In the genomic region with DNA sequence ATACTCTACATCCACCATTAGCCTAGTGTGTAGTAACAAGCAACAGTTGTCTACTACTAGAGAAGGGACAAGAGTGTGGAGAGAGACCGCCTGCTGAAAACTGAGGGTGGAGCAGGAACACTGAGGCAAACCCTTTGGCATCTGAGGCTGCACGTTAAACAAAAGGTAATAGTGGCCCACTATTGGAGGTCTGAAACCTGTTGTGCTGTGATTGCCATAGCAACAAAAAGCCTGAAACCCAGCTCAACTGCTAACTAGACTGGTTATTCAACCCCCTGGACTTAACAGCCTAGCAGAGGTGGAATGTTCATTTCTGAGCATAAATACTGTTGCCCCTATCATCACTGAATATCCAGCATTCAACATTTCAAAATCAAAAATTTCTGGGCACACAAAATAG, we compare ENCODE assay signal across 21 cellular contexts. TPM values are rescaled to one million over a fixed set of nuclear protein-coding genes. Genes with fewer than 3 reads are reported as not detected.
A peak's percentile ranks its signal among the peaks of the same experiment; 100 is the strongest.
DNase-seq lines count a peak whose midpoint lies in the region; ATAC-seq and TF ChIP-seq lines count a peak whose summit lies in the region.
"Had no signal": no experiment of that assay in that cellular context is flagged by ENCODE, and none has a peak within 500 bp of the region (broad histone marks: within the 10 kb centered on the region; RNA-seq: fewer than 3 reads in every experiment).

No MANE protein-coding gene starts in this region.

- peak overlapping the region; percentile 4 for H3K4me3 Mint-ChIP-seq in type B pancreatic cell
- H3K4me3 Mint-ChIP-seq: CD8-positive, alpha-beta T cell; T-cell had no signal

- H3K27me3 Mint-ChIP-seq in type B pancreatic cell = no peaks in the 10 kb centered on the region

- no peak overlapping the region for H3K9ac ChIP-seq in NT2/D1 (ENCODE audit: insufficient read length, low read depth)
- H3K9ac ChIP-seq: BLaER1 treated with 17β-estradiol and CSF1 and Interleukin-3, amounts not matched to agents 10 nM and 100 nM had no signal

- H3K36me3 ChIP-seq in NT2/D1 (ENCODE audit: insufficient read depth, insufficient read length, low read length) = no peaks in the 10 kb centered on the region
- H3K36me3 ChIP-seq: BLaER1 treated with 17β-estradiol and CSF1 and Interleukin-3, amounts not matched to agents 10 nM and 100 nM; HAP-1; Peyer's patch had no signal

- DNase-seq in NCI-H1417 (lab: John Stamatoyannopoulos, UW) (peak in 2 of 3 experiments; percentile 9 to 18), NCI-H1417 treated with DMSO at 0.1 percent for 48 hours (lab: John Stamatoyannopoulos, UW) (no peak), NT2/D1 (ENCODE audit: low read depth, low spot score) (peak; percentile 2), islet precursor cell (peak; percentile 73), type B pancreatic cell (ENCODE audit: extremely low spot score, unreplicated experiment) (no peak), NCI-H128 (lab: John Stamatoyannopoulos, UW; ENCODE audit: unreplicated experiment) (no peak)
- DNase-seq: ACHN; CD8-positive, alpha-beta T cell; DMS153; KG1; NCI-H1092 treated with DMSO at 0.1 percent for 48 hours; NCI-H1694; NCI-H2081; NCI-H774; NK-92 treated with Interleukin-12 subunit alpha and Interleukin-12 subunit beta, amount 100 ng/mL, for 24 hours; Peyer's patch; T-cell had no signal

- no peaks in the 10 kb centered on the region for H3K9me3 ChIP-seq in NT2/D1 (ENCODE audit: insufficient read depth, low read length)
- H3K9me3 ChIP-seq: HAP-1, Peyer's patch had no signal

- no peaks in the 10 kb centered on the region for H3K4me1 ChIP-seq in NT2/D1 (ENCODE audit: insufficient read depth, insufficient read length)
- H3K4me1 ChIP-seq: HAP-1, Peyer's patch had no signal

- ATAC-seq in HG03565 (IDR thresholded peaks at IDR 0.05; ENCODE audit: unreplicated experiment) (no peak), GM21717 (IDR thresholded peaks at IDR 0.05; ENCODE audit: unreplicated experiment) (no peak)
- ATAC-seq: CD8-positive, alpha-beta T cell; T-cell had no signal

- H3K36me3 Mint-ChIP-seq in type B pancreatic cell = no peaks in the 10 kb centered on the region
- H3K36me3 Mint-ChIP-seq: CD8-positive, alpha-beta T cell had no signal

- H3K9me3 Mint-ChIP-seq in type B pancreatic cell = peaks cover 8% of the 10 kb centered on the region

- no peak overlapping the region for H3K4me3 ChIP-seq in NT2/D1 (ENCODE audit: insufficient read length, low read depth)
- H3K4me3 ChIP-seq: BLaER1 treated with 17β-estradiol and CSF1 and Interleukin-3, amounts not matched to agents 10 nM and 100 nM; HAP-1; Peyer's patch had no signal

- peak overlapping the region; percentile 70 for H3K27ac Mint-ChIP-seq in type B pancreatic cell
- H3K27ac Mint-ChIP-seq: CD8-positive, alpha-beta T cell; T-cell had no signal

- no peak for TF ChIP-seq CTCF in type B pancreatic cell (conservative IDR thresholded peaks at IDR 0.05)

- H3K27me3 ChIP-seq in NT2/D1 (ENCODE audit: insufficient read depth, insufficient read length) = no peaks in the 10 kb centered on the region
- H3K27me3 ChIP-seq: BLaER1 treated with 17β-estradiol and CSF1 and Interleukin-3, amounts not matched to agents 10 nM and 100 nM; Peyer's patch had no signal

- H3K4me1 Mint-ChIP-seq in type B pancreatic cell (ENCODE audit: unreplicated experiment) = no peaks in the 10 kb centered on the region

RNA-seq across cellular contexts. Expression of gene PPP4R4, which starts 43.0 kb away (rescaled TPM):
- total RNA-seq in type B pancreatic cell (ENCODE audit: low replicate concordance) = 1.3 and 1.9 TPM in 2 replicates
- total RNA-seq: CD8-positive, alpha-beta T cell had no signal

Comparison
In these comparisons a context has a peak if more than half of its experiments do, and no peak if none do; other contexts are left out.
1. DNase-seq: peak in NCI-H1417 (2 of 3), NT2/D1 (single experiment) and islet precursor cell (single experiment); none in NCI-H1417 treated with DMSO at 0.1 percent for 48 hours (single experiment), type B pancreatic cell (single experiment) and NCI-H128 (single experiment).